ENCODE assay signal across 23 cellular contexts in the genomic region with DNA sequence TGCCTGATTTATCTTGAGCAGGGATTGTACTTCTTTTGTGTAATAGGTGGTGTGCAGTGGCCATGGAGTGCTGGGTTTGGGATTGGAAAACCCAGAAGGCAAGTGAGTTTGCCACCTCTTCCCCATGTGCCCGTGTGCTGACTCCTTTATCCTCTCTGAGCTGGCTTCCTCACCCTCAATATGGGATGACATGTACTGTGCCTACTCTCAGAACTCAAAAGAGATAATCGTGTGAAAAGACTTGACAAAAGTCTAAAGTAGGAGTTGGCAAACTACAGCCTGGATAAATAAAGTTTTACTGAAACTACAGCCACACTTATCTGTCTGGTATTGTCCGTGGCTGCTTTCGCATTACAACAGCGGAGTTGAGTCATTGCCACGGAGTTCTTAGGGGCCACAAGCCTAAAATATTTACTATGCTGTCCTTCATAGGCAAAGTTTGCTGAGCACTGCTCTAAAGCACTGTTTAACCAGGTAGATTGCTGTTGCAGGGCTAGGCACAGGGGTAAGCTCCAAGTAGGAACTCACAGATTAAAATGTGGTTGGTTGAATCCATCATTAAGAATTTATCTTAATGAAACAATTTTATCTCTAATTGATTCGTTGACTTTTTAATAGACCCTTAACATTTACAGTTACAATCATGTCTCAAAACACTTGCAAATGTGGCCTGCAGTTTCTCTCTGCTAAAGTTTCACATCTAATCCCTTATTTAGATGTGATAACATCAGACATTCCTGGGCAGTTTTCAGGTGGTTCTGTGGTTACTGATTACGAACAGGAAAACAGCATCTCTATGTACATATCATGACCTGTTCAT. TPM values are rescaled to one million over a fixed set of nuclear protein-coding genes. Genes with fewer than 3 reads are reported as not detected.
DNase-seq lines count a peak whose midpoint lies in the region; ATAC-seq and TF ChIP-seq lines count a peak whose summit lies in the region.
"Had no signal": no experiment of that assay in that cellular context is flagged by ENCODE, and none has a peak within 500 bp of the region (broad histone marks: within the 10 kb centered on the region; RNA-seq: fewer than 3 reads in every experiment).

No MANE protein-coding gene starts in this region.

- H3K27ac ChIP-seq in KMS-11: peak overlapping the region; percentile 53
- H3K27ac ChIP-seq in left ventricle myocardium inferior (replicated peaks): peak overlapping the region; percentile 50
- H3K27ac ChIP-seq in smooth muscle cell (ENCODE audit: low read depth): peak overlapping the region; percentile 29
- no peak overlapping the region for H3K27ac ChIP-seq in upper lobe of right lung
- H3K27ac ChIP-seq: body of pancreas, tibial nerve had no signal

- intact Hi-C loops in left ventricle myocardium inferior (cut with micrococcal nuclease): no loop called here
- intact Hi-C loops in upper lobe of right lung (cut with DNase I): no loop called here
- intact Hi-C loops in activated CD8-positive, alpha-beta T cell treated with anti-CD3 and anti-CD28 coated beads for 36 hours (cut with micrococcal nuclease): no loop called here

- CTCF ChIA-PET in activated CD8-positive, alpha-beta T cell treated with anti-CD3 and anti-CD28 coated beads for 36 hours (lab: Charles Lee): no interaction called here

- peaks cover 4% of the 10 kb centered on the region for H3F3A ChIP-seq in smooth muscle cell (ENCODE audit: low read depth)

- peak overlapping the region; percentile 12; the same call in 1 of the 2 replicates for H3K9ac ChIP-seq in KMS-11
- no peak overlapping the region for H3K9ac ChIP-seq in smooth muscle cell (ENCODE audit: low read depth)

- DNase-seq in amniotic epithelial cell (ENCODE audit: low read depth) (peak; percentile 51), left ventricle myocardium inferior (no peak), smooth muscle cell (lab: John Stamatoyannopoulos, UW; ENCODE audit: unreplicated experiment) (no peak), upper lobe of right lung (no peak)
- no peak for DNase-seq in activated CD8-positive, alpha-beta T cell treated with anti-CD3 and anti-CD28 coated beads for 36 hours
- DNase-seq: body of pancreas; cortex of kidney; DMS79; H7; hypothalamus; islet precursor cell; naive thymus-derived CD8-positive, alpha-beta T cell; NCI-H1417; NCI-H2107; NCI-H524; stimulated activated CD4-positive, alpha-beta T cell treated with anti-CD3 and anti-CD28 coated beads, Interleukin-1b, Interleukin-23, amount 100 ng/mL, for 48 hours; stimulated activated naive CD4-positive, alpha-beta T cell treated with Interleukin-2 at 50 U/mL for 16 hours had no signal

- WGBS in smooth muscle cell (ENCODE audit: low lambda C conversion rate): 24% methylated on average over 8 of the region's 8 CpGs

- no peaks in the 10 kb centered on the region for H3K9me3 ChIP-seq in left ventricle myocardium inferior (replicated peaks)
- no peaks in the 10 kb centered on the region for H3K9me3 ChIP-seq in smooth muscle cell (replicated peaks; ENCODE audit: low read depth)
- no peaks in the 10 kb centered on the region for H3K9me3 ChIP-seq in upper lobe of right lung
- H3K9me3 ChIP-seq: body of pancreas, tibial nerve had no signal

- H3K4me3 Mint-ChIP-seq in activated CD8-positive, alpha-beta T cell treated with anti-CD3 and anti-CD28 coated beads for 36 hours: no peak overlapping the region
- H3K4me3 Mint-ChIP-seq: activated naive CD8-positive, alpha-beta T cell; activated T-helper 1 cell treated with anti-CD3 and anti-CD28 coated beads, Interleukin-12 subunit alpha, Interleukin-12 subunit beta, Interleukin-2, Interleukin-4 antibody, amounts not matched to agents 30 ng/mL and 10 ng/mL and 1 ng/mL, durations not matched to agents 14 hours and 24 hours and 36 hours; naive thymus-derived CD8-positive, alpha-beta T cell had no signal

- POLR2A ChIA-PET in activated CD8-positive, alpha-beta T cell treated with anti-CD3 and anti-CD28 coated beads for 36 hours (lab: Charles Lee): no interaction called here

- H2AFZ ChIP-seq in KMS-11 (ENCODE audit: low read depth) (peak overlapping the region; percentile 18; the same call in 1 of the 2 replicates), smooth muscle cell (ENCODE audit: low read depth) (no peak overlapping the region)

- no peak overlapping the region for H3K27ac Mint-ChIP-seq in activated CD8-positive, alpha-beta T cell treated with anti-CD3 and anti-CD28 coated beads for 36 hours
- H3K27ac Mint-ChIP-seq: activated naive CD8-positive, alpha-beta T cell; activated T-helper 1 cell treated with anti-CD3 and anti-CD28 coated beads, Interleukin-12 subunit alpha, Interleukin-12 subunit beta, Interleukin-2, Interleukin-4 antibody, amounts not matched to agents 30 ng/mL and 10 ng/mL and 1 ng/mL, durations not matched to agents 14 hours and 24 hours and 36 hours had no signal

- no peaks in the 10 kb centered on the region for H3K36me3 ChIP-seq in KMS-11 (ENCODE audit: insufficient read depth)
- H3K36me3 ChIP-seq in left ventricle myocardium inferior: no peaks in the 10 kb centered on the region
- H3K36me3 ChIP-seq in smooth muscle cell (ENCODE audit: low read depth): no peaks in the 10 kb centered on the region
- H3K36me3 ChIP-seq in upper lobe of right lung: no peaks in the 10 kb centered on the region
- H3K36me3 ChIP-seq: tibial nerve had no signal

- peaks cover 44% of the 10 kb centered on the region for H3K4me1 ChIP-seq in KMS-11 (ENCODE audit: low read depth, poor library complexity, severe bottlenecking)
- peaks cover 12% of the 10 kb centered on the region for H3K4me1 ChIP-seq in left ventricle myocardium inferior
- peaks cover 2% of the 10 kb centered on the region for H3K4me1 ChIP-seq in smooth muscle cell (ENCODE audit: low read depth)
- no peaks in the 10 kb centered on the region for H3K4me1 ChIP-seq in upper lobe of right lung
- H3K4me1 ChIP-seq: body of pancreas, tibial nerve had no signal

- H3K9me3 Mint-ChIP-seq in activated CD8-positive, alpha-beta T cell treated with anti-CD3 and anti-CD28 coated beads for 36 hours: no peaks in the 10 kb centered on the region
- H3K9me3 Mint-ChIP-seq: activated T-helper 1 cell treated with anti-CD3 and anti-CD28 coated beads, Interleukin-12 subunit alpha, Interleukin-12 subunit beta, Interleukin-2, Interleukin-4 antibody, amounts not matched to agents 30 ng/mL and 10 ng/mL and 1 ng/mL, durations not matched to agents 14 hours and 24 hours and 36 hours; naive thymus-derived CD8-positive, alpha-beta T cell had no signal

- no peaks in the 10 kb centered on the region for H3K27me3 Mint-ChIP-seq in activated CD8-positive, alpha-beta T cell treated with anti-CD3 and anti-CD28 coated beads for 36 hours
- H3K27me3 Mint-ChIP-seq: naive thymus-derived CD8-positive, alpha-beta T cell had no signal

- H3K79me2 ChIP-seq in KMS-11 (ENCODE audit: insufficient read depth, low read depth) (no peaks in the 10 kb centered on the region), smooth muscle cell (ENCODE audit: low read depth) (no peaks in the 10 kb centered on the region)

- ATAC-seq in GM19023 (IDR thresholded peaks at IDR 0.05; ENCODE audit: unreplicated experiment) (no peak), upper lobe of right lung (no peak)
- ATAC-seq in activated CD8-positive, alpha-beta T cell treated with anti-CD3 and anti-CD28 coated beads for 36 hours: no peak
- ATAC-seq: activated CD4-positive, CD25-positive, alpha-beta regulatory T cell treated with anti-CD3 and anti-CD28 coated beads, Interleukin-2, amount 50 U/mL, for 24 hours; body of pancreas; naive thymus-derived CD8-positive, alpha-beta T cell had no signal

- no peaks in the 10 kb centered on the region for H3K27me3 ChIP-seq in KMS-11 (ENCODE audit: insufficient read depth, low read depth)
- no peaks in the 10 kb centered on the region for H3K27me3 ChIP-seq in left ventricle myocardium inferior (ENCODE audit: low read depth)
- H3K27me3 ChIP-seq in smooth muscle cell (ENCODE audit: low read depth): no peaks in the 10 kb centered on the region
- H3K27me3 ChIP-seq in upper lobe of right lung: no peaks in the 10 kb centered on the region
- H3K27me3 ChIP-seq: body of pancreas, tibial nerve had no signal

- no peak overlapping the region for H3K4me3 ChIP-seq in KMS-11 (IDR thresholded peaks at IDR 0.05; ENCODE audit: insufficient read depth, low read depth, low read length)
- H3K4me3 ChIP-seq in left ventricle myocardium inferior: no peak overlapping the region
- H3K4me3 ChIP-seq in smooth muscle cell: no peak overlapping the region
- H3K4me3 ChIP-seq in upper lobe of right lung: no peak overlapping the region
- H3K4me3 ChIP-seq: body of pancreas, tibial nerve had no signal

- TF ChIP-seq CTCF in KMS-11 (conservative IDR thresholded peaks at IDR 0.05; ENCODE audit: low read depth, low read length): no peak
- no peak for TF ChIP-seq CTCF in left ventricle myocardium inferior (IDR thresholded peaks at IDR 0.05; ENCODE audit: borderline replicate concordance)
- TF ChIP-seq CTCF in smooth muscle cell (IDR thresholded peaks at IDR 0.05; ENCODE audit: borderline replicate concordance, insufficient read depth, poor library complexity, severe bottlenecking): no peak
- no peak for TF ChIP-seq CTCF in upper lobe of right lung (IDR thresholded peaks at IDR 0.05)
- no peak for TF ChIP-seq CTCF in activated CD8-positive, alpha-beta T cell treated with anti-CD3 and anti-CD28 coated beads for 36 hours (IDR thresholded peaks at IDR 0.05)

- H3K4me1 Mint-ChIP-seq in activated CD8-positive, alpha-beta T cell treated with anti-CD3 and anti-CD28 coated beads for 36 hours (ENCODE audit: low read depth): peaks cover 17% of the 10 kb centered on the region

- H3K4me2 ChIP-seq in KMS-11: peak overlapping the region; percentile 50
- peak overlapping the region; percentile 41 for H3K4me2 ChIP-seq in smooth muscle cell

- H4K20me1 ChIP-seq in KMS-11 (ENCODE audit: insufficient read depth) (no peaks in the 10 kb centered on the region), smooth muscle cell (ENCODE audit: low read depth) (no peaks in the 10 kb centered on the region)

- no peaks in the 10 kb centered on the region for H3K36me3 Mint-ChIP-seq in activated CD8-positive, alpha-beta T cell treated with anti-CD3 and anti-CD28 coated beads for 36 hours (ENCODE audit: low read depth)
- H3K36me3 Mint-ChIP-seq: activated naive CD8-positive, alpha-beta T cell; naive thymus-derived CD8-positive, alpha-beta T cell had no signal

RNA-seq across cellular contexts. Expression of gene CAPN14, which starts 4.0 kb away (rescaled TPM):
- total RNA-seq in left ventricle myocardium inferior: 0.27 TPM
- 0.13 and 0.58 TPM in 2 replicates for total RNA-seq in smooth muscle cell
- 0.27 and 0.55 TPM in 2 replicates for polyA plus RNA-seq in smooth muscle cell
- 0.26 TPM for total RNA-seq in upper lobe of right lung
- total RNA-seq in activated CD8-positive, alpha-beta T cell treated with anti-CD3 and anti-CD28 coated beads for 36 hours: under 1 TPM; 0.59 to 0.69 TPM
- total RNA-seq: body of pancreas, tibial nerve had no signal

RNA-seq across cellular contexts. Expression of gene EHD3, which starts 20.7 kb away (rescaled TPM):
- 29.7 TPM for total RNA-seq in left ventricle myocardium inferior
- total RNA-seq in smooth muscle cell: 13.8 and 19.0 TPM in 2 replicates
- 12.4 and 15.5 TPM in 2 replicates for polyA plus RNA-seq in smooth muscle cell
- 13.0 TPM for total RNA-seq in upper lobe of right lung
- total RNA-seq in activated CD8-positive, alpha-beta T cell treated with anti-CD3 and anti-CD28 coated beads for 36 hours: under 1 TPM; 0.54 to 0.60 TPM
